Comparison of ENCODE assay signal across 11 cellular contexts in the genomic region with DNA sequence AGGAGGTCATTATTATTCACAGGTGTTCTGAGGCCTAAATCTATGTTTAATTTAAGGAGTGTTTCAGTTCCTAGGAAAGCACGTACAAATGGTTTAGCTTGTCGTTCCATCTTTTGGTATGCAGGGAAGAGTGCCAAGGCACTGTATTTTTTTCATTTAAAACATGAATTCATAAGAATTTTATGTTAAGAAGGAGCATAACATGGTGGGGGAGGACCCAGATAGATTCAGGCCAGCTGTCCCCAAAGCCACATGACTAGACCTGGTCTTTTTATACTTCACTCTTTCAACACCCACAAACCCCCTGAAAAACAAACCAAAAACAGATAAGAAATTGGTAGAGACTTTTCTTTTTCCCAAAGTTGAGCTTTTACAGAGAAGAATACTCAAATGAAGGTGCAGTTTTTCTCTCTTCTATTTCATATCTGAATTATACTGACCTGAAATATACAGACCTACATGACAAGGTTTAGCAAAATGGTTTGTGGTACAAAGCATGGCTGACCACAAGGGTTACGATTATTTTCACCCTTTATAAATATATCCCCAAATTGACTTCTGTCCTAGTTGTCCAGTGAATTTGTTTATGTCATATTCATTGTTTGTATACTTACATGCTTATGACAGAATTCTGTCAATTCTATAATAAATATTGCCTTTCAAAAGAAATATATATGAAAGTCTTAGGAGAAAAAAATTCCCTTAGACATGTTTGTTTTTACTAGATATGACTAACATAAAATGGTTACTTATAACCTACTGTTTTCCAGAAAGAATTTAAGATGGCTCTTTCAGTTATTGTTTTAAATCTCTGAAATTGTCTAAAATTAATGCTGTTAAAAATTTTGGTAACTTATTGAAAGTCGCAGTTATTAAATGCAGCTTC.
DNase-seq lines count a peak whose midpoint lies in the region; ATAC-seq and TF ChIP-seq lines count a peak whose summit lies in the region.
"Had no signal": no experiment of that assay in that cellular context is flagged by ENCODE, and none has a peak within 500 bp of the region (broad histone marks: within the 10 kb centered on the region; RNA-seq: fewer than 3 reads in every experiment).

No MANE protein-coding gene starts in this region.

- peaks cover 23% of the 10 kb centered on the region for H3K4me1 Mint-ChIP-seq in MCF 10A (ENCODE audit: insufficient read depth, unreplicated experiment)
- H3K4me1 Mint-ChIP-seq in activated B cell treated with CpG ODN at 0.5 μM for 24 hours = peaks cover 47% of the 10 kb centered on the region

- no peaks in the 10 kb centered on the region for H3K27me3 ChIP-seq in breast epithelium
- no peaks in the 10 kb centered on the region for H3K27me3 ChIP-seq in iPS-20b (ENCODE audit: insufficient read depth, low read length)
- no peaks in the 10 kb centered on the region for H3K27me3 ChIP-seq in uterus

- no peaks in the 10 kb centered on the region for H3K9me3 ChIP-seq in breast epithelium
- no peaks in the 10 kb centered on the region for H3K9me3 ChIP-seq in iPS-20b (ENCODE audit: insufficient read depth, low read depth, low read length)
- H3K9me3 ChIP-seq in uterus = no peaks in the 10 kb centered on the region

- H3K4me3 Mint-ChIP-seq in MCF 10A (ENCODE audit: unreplicated experiment) (no peak overlapping the region), activated B cell treated with CpG ODN at 0.5 μM for 24 hours (no peak overlapping the region)

- POLR2A ChIA-PET in MCF 10A (lab: Yijun Ruan, JAX) = interaction anchor here (0.6 to 6.0 kb wide), 17 partner anchors 8 to 1000 kb away, joined by 3 to 55 read pairs (median 4); partner anchors contain the start of gene VCL
- POLR2A ChIA-PET in activated B cell treated with CpG ODN at 0.5 μM for 24 hours (lab: Charles Lee) = interaction anchor here (1.0 kb wide), 1 partner anchor 21 kb away, joined by 3 read pairs; no protein-coding TSS in a partner anchor

- no peak overlapping the region; the same call in 1 of the 2 replicates for H3K9ac ChIP-seq in iPS-20b (ENCODE audit: low read depth, low read length)

- TF ChIP-seq CTCF in MCF 10A (IDR thresholded peaks at IDR 0.05; ENCODE audit: unreplicated experiment) = no peak
- no peak for TF ChIP-seq CTCF in breast epithelium (IDR thresholded peaks at IDR 0.05)
- TF ChIP-seq CTCF in activated B cell treated with CpG ODN at 0.5 μM for 24 hours (IDR thresholded peaks at IDR 0.05) = no peak
- no peak for TF ChIP-seq CTCF in uterus (IDR thresholded peaks at IDR 0.05)

- H3K27ac Mint-ChIP-seq in MCF 10A (ENCODE audit: low read depth, unreplicated experiment) (peak overlapping the region; percentile 94), activated B cell treated with CpG ODN at 0.5 μM for 24 hours (peak overlapping the region; percentile 50)

- H3K27ac ChIP-seq in breast epithelium (no peak overlapping the region), iPS-20b (ENCODE audit: low read length) (peak overlapping the region; percentile 31), uterus (peak overlapping the region; percentile 26 to 38)

- no peaks in the 10 kb centered on the region for H3K36me3 ChIP-seq in breast epithelium
- peaks cover 58% of the 10 kb centered on the region for H3K36me3 ChIP-seq in iPS-20b (ENCODE audit: insufficient read depth, low read depth, low read length)
- H3K36me3 ChIP-seq in uterus = no peaks in the 10 kb centered on the region

- BruUV-seq in MCF 10A (replicated peaks; lab: Mats Ljungman, UMichigan) = no TSS peak

- ATAC-seq in activated B cell treated with CpG ODN at 0.5 μM for 24 hours (ENCODE audit: low read depth) = no peak
- ATAC-seq in HG03354 (IDR thresholded peaks at IDR 0.05; ENCODE audit: poor library complexity, severe bottlenecking, unreplicated experiment) = no peak
- ATAC-seq: right cardiac atrium had no signal

- H3K4me1 ChIP-seq in breast epithelium (no peaks in the 10 kb centered on the region), iPS-20b (ENCODE audit: insufficient read depth, low read length) (peaks cover 52% of the 10 kb centered on the region; the same call in 1 of the 2 replicates), uterus (peaks cover 0 to 3% of the 10 kb centered on the region in 2 donors)

- H3K27me3 Mint-ChIP-seq in MCF 10A (ENCODE audit: insufficient read depth, unreplicated experiment) = no peaks in the 10 kb centered on the region
- no peaks in the 10 kb centered on the region for H3K27me3 Mint-ChIP-seq in activated B cell treated with CpG ODN at 0.5 μM for 24 hours

- TF ChIP-seq POLR2A in breast epithelium (IDR thresholded peaks at IDR 0.05) = no peak
- TF ChIP-seq POLR2A in uterus (IDR thresholded peaks at IDR 0.05) = no peak

- intact Hi-C loops in MCF 10A (cut with micrococcal nuclease) = no loop called here
- intact Hi-C loops in breast epithelium (cut with DNase I; ENCODE audit: low total_unique reads) = no loop called here
- intact Hi-C loops in activated B cell treated with CpG ODN at 0.5 μM for 24 hours (cut with micrococcal nuclease) = loop anchor here (2.0 kb wide), 1 partner anchor 18 kb away; no protein-coding TSS in a partner anchor
- intact Hi-C loops in uterus (cut with DNase I; ENCODE audit: low total_unique reads) = loop anchor here (10.0 kb wide), 2 partner anchors 74 to 124 kb away; no protein-coding TSS in a partner anchor

- H3K36me3 Mint-ChIP-seq in MCF 10A (ENCODE audit: insufficient read depth, unreplicated experiment) = peaks cover 45% of the 10 kb centered on the region
- H3K36me3 Mint-ChIP-seq in activated B cell treated with CpG ODN at 0.5 μM for 24 hours (ENCODE audit: low read depth) = peaks cover 32% of the 10 kb centered on the region

- no peaks in the 10 kb centered on the region for H3K9me3 Mint-ChIP-seq in MCF 10A (ENCODE audit: unreplicated experiment)
- H3K9me3 Mint-ChIP-seq in activated B cell treated with CpG ODN at 0.5 μM for 24 hours = no peaks in the 10 kb centered on the region

- DNase-seq in MCF 10A (ENCODE audit: unreplicated experiment) (no peak), breast epithelium (ENCODE audit: low spot score in 2 of 2) (no peak), activated B cell treated with CpG ODN at 0.5 μM for 24 hours (no peak), uterus (no peak), NCI-H345 (lab: John Stamatoyannopoulos, UW) (no peak), AG08395 (ENCODE audit: low spot score) (no peak)
- DNase-seq: activated naive CD4-positive, alpha-beta T cell treated with Interleukin-2 at 50 U/mL for 16 hours; kidney; right cardiac atrium had no signal

- CTCF ChIA-PET in MCF 10A (lab: Yijun Ruan, JAX) = interaction anchor here (0.7 to 4.9 kb wide), 10 partner anchors 14 to 231 kb away, joined by 3 to 60 read pairs (median 8); no protein-coding TSS in a partner anchor
- CTCF ChIA-PET in activated B cell treated with CpG ODN at 0.5 μM for 24 hours (lab: Charles Lee) = interaction anchor here (1.7 to 6.3 kb wide), 4 partner anchors 24 to 230 kb away, joined by 6 to 140 read pairs (median 23); no protein-coding TSS in a partner anchor

- H3K4me3 ChIP-seq in breast epithelium = no peak overlapping the region
- peak overlapping the region; percentile 14; the same call in 1 of the 2 replicates for H3K4me3 ChIP-seq in iPS-20b (ENCODE audit: low read length)
- H3K4me3 ChIP-seq in uterus = no peak overlapping the region

Comparison
In these comparisons a context has a peak if more than half of its experiments do, and no peak if none do; other contexts are left out.
1. H3K27ac ChIP-seq: peak in iPS-20b (single experiment) and uterus (2 of 2); none in breast epithelium (0 of 2).
2. intact Hi-C loops: an anchor here in activated B cell treated with CpG ODN at 0.5 μM for 24 hours (2.0 kb wide) and uterus (10.0 kb wide); none called in MCF 10A and breast epithelium.